ENCODE assay signal across 8 cellular contexts in genomic region chr15:80895965-80896364, GRCh38.
"Had no signal": no experiment of that assay in that cellular context is flagged by ENCODE, and none has a peak within 500 bp of the region (broad histone marks: within the 10 kb centered on the region; RNA-seq: fewer than 3 reads in every experiment).

No MANE protein-coding gene starts in this region.

- H3K27ac Mint-ChIP-seq: GM23338, H9, HFFc6 had no signal

- H3K4me3 ChIP-seq: GM23338 had no signal

- H3K4me3 Mint-ChIP-seq: GM23338, H9, HFFc6 had no signal

- ATAC-seq: GM23338 had no signal

- H3K27ac ChIP-seq: HL-60, KMS-11 had no signal

- H3K4me1 Mint-ChIP-seq: H9 had no signal

- DNase-seq: H9, HCEC 1CT, HFFc6, IMR-90, KBM-7 had no signal
